8 cellular contexts compared by ENCODE assay signal in genomic region chr19:1811942-1812425, GRCh38. TPM values are rescaled to one million over a fixed set of nuclear protein-coding genes. Genes with fewer than 3 reads are reported as not detected.
DNase-seq lines count a peak whose midpoint lies in the region; ATAC-seq and TF ChIP-seq lines count a peak whose summit lies in the region.

Gene ATP8B3, minus strand, starts transcription at chr19:1812276. Its CDS starts 540 bp downstream, at chr19:1811736.

- H3K27me3 ChIP-seq in sigmoid colon, result no peaks in the 10 kb centered on the region

- POLR2A ChIA-PET in activated CD4-positive, alpha-beta T cell treated with anti-CD3 and anti-CD28 coated beads for 36 hours (lab: Charles Lee), result no interaction called here

- peaks cover 6% of the 10 kb centered on the region for H3K36me3 Mint-ChIP-seq in activated CD4-positive, alpha-beta T cell treated with anti-CD3 and anti-CD28 coated beads for 36 hours (ENCODE audit: low read depth)

- no peaks in the 10 kb centered on the region for H3K9me3 ChIP-seq in sigmoid colon

- no peak for DNase-seq in activated CD4-positive, alpha-beta T cell treated with anti-CD3 and anti-CD28 coated beads for 36 hours
- no peak for DNase-seq in activated CD4-positive, alpha-beta T cell treated with anti-CD3 and anti-CD28 coated beads, Interleukin-2, amount 50 U/mL, for 48 hours
- DNase-seq in fibroblast of mammary gland (ENCODE audit: low read depth) (no peak), sigmoid colon (no peak), midbrain (lab: John Stamatoyannopoulos, UW) (no peak), H4 (ENCODE audit: low spot score) (no peak)

- H3K27ac ChIP-seq in sigmoid colon, result peak within 1 kb of the TSS; percentile 70 to 81 (median 72)

- peaks cover 0 to 21% (median 17%) of the 10 kb centered on the region in 4 donors for H3K4me1 ChIP-seq in sigmoid colon

- H3K36me3 ChIP-seq in sigmoid colon, result peaks cover 14 to 20% (median 18%) of the 10 kb centered on the region in 4 donors

- intact Hi-C loops in activated CD4-positive, alpha-beta T cell treated with anti-CD3 and anti-CD28 coated beads for 36 hours (cut with DNase I, micrococcal nuclease), result loop anchor here in 1 of 2 experiments (1.0 to 5.0 kb wide), 14 partner anchors 36 to 1465 kb away; partner anchors contain the start of genes ADAMTSL5, CSNK1G2, DAZAP1 and MBD3
- intact Hi-C loops in T-helper 2 cell treated with Interferon-gamma antibody and Interleukin-4, amounts not matched to agents 100 ng/mL and 5 ng/mL, for 36 hours (cut with micrococcal nuclease), result loop anchor here (1.0 to 5.0 kb wide), 4 partner anchors 36 to 220 kb away; partner anchors contain the start of genes MBD3, REXO1, TCF3 and UQCR11
- intact Hi-C loops in sigmoid colon (cut with DNase I), result no loop called here

- H3K4me1 Mint-ChIP-seq in activated CD4-positive, alpha-beta T cell treated with anti-CD3 and anti-CD28 coated beads for 36 hours, result peaks cover 14% of the 10 kb centered on the region

- peak within 1 kb of the TSS; percentile 90 for H3K27ac Mint-ChIP-seq in activated CD4-positive, alpha-beta T cell treated with anti-CD3 and anti-CD28 coated beads for 36 hours

- TF ChIP-seq CTCF in fibroblast of mammary gland (conservative IDR thresholded peaks at IDR 0.05; ENCODE audit: control insufficient read depth, insufficient read depth, low read depth, low read length), result no peak
- no peak for TF ChIP-seq CTCF in sigmoid colon (IDR thresholded peaks at IDR 0.05)

- peak; percentile 11 for ATAC-seq in activated CD4-positive, alpha-beta T cell treated with anti-CD3 and anti-CD28 coated beads for 36 hours
- ATAC-seq in HG02884 (IDR thresholded peaks at IDR 0.05; ENCODE audit: unreplicated experiment), result peak; percentile 9

- H3K9me3 Mint-ChIP-seq in activated CD4-positive, alpha-beta T cell treated with anti-CD3 and anti-CD28 coated beads for 36 hours (ENCODE audit: low read depth), result no peaks in the 10 kb centered on the region

- 1 to 2% methylated on average over 48 of the region's 48 CpGs for WGBS in sigmoid colon, 2 donors

- H3K4me3 Mint-ChIP-seq in activated CD4-positive, alpha-beta T cell treated with anti-CD3 and anti-CD28 coated beads for 36 hours, result peak within 1 kb of the TSS; percentile 77

- TF ChIP-seq EP300 in sigmoid colon (IDR thresholded peaks at IDR 0.05), result no peak

- H3K4me3 ChIP-seq in fibroblast of mammary gland (ENCODE audit: control insufficient read depth, low read depth, low read length), result peak within 1 kb of the TSS; percentile 54
- peak within 1 kb of the TSS; percentile 39 to 57 (median 50) for H3K4me3 ChIP-seq in sigmoid colon

- TF ChIP-seq POLR2A in sigmoid colon (IDR thresholded peaks at IDR 0.05), result no peak

- CTCF ChIA-PET in activated CD4-positive, alpha-beta T cell treated with anti-CD3 and anti-CD28 coated beads for 36 hours (lab: Charles Lee), result no interaction called here

- no peaks in the 10 kb centered on the region for H3K27me3 Mint-ChIP-seq in activated CD4-positive, alpha-beta T cell treated with anti-CD3 and anti-CD28 coated beads for 36 hours

RNA-seq across cellular contexts. Expression of gene ATP8B3, which starts in this region (rescaled TPM):
- 1 to 10 TPM; 7.9 to 8.4 TPM for total RNA-seq in activated CD4-positive, alpha-beta T cell treated with anti-CD3 and anti-CD28 coated beads for 36 hours
- 25.6 and 28.5 TPM in 2 replicates for total RNA-seq in T-helper 2 cell treated with Interferon-gamma antibody and Interleukin-4, amounts not matched to agents 100 ng/mL and 5 ng/mL, for 36 hours
- total RNA-seq in sigmoid colon, result 1 to 10 TPM in 1 of 4 donors, under 1 TPM in 3; under 0.01 to 3.9 (median 0.42) TPM
- polyA plus RNA-seq in sigmoid colon, result under 1 TPM in 1 of 3 donors, not detected in 2; 0.96 TPM
- 3.6 and 7.8 TPM in 2 replicates for total RNA-seq in H4 (2014; rRNA removed; shearing (Covaris generic))
